ENCODE assay signal across 15 cellular contexts in the genomic region with DNA sequence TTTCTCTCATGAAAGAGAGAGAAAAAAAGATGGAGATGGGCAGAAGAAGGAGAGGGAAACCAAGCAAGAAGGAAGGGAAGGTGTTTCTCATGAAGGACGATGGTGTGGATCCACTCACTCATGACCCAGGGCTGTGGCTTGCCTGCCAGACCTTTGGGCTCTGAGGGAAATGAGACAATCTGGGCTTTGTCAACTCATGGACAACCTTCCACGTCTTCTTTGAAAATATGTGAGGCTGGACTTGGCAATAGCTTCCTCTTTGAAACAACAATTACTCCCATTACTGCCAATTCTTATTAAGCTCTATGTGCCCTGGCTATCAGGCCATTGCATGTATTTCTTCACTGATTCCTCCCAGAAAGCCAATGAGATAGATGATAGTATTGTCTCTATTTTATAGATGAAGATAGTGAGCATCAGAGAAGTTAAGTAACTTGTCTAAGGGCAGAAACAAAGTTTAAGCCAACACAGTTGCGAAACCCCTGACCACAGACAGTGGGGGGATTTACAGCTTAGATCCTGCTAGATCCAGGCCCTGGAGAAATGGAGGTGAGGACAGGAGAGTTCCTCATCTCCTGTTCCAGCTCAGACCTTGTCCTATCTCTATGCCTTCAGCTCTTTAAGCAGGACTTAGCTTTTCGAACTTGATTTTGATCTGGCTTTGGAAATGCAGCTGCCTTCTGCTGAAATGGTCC.
DNase-seq lines count a peak whose midpoint lies in the region; TF ChIP-seq lines count a peak whose summit lies in the region.
"Had no signal": no experiment of that assay in that cellular context is flagged by ENCODE, and none has a peak within 500 bp of the region (broad histone marks: within the 10 kb centered on the region; RNA-seq: fewer than 3 reads in every experiment).

No MANE protein-coding gene starts in this region.

- no peaks in the 10 kb centered on the region for H3K79me2 ChIP-seq in Loucy (ENCODE audit: insufficient read depth, low read length)

- DNase-seq in CD1c-positive myeloid dendritic cell (ENCODE audit: extremely low spot score) (peak; percentile 40), choroid plexus epithelial cell (ENCODE audit: low read depth) (peak; percentile 69), mesenchymal stem cell (peak; percentile 12), activated gamma-delta T cell treated with Interleukin-2 at 50 U/mL for 16 hours (no peak), HUDEP-2 (lab: John Stamatoyannopoulos, UW; ENCODE audit: unreplicated experiment in 76 of 76) (no peak), DMS153 (lab: John Stamatoyannopoulos, UW) (no peak)
- DNase-seq in activated naive CD4-positive, alpha-beta T cell treated with anti-CD3 and anti-CD28 coated beads, Interleukin-2, amount 10 ng/mL, durations not matched to agents 7 days and 5 days = no peak
- DNase-seq: activated gamma-delta T cell, colonic mucosa, left ventricle myocardium superior, NCI-H2029, NCI-H524 treated with DMSO at 0.1 percent for 48 hours had no signal

- H3K4ac ChIP-seq in mesenchymal stem cell (ENCODE audit: low read depth in 1 of 2, low read length in 2 of 2) = no peak overlapping the region

- no peak overlapping the region for H2BK12ac ChIP-seq in mesenchymal stem cell (ENCODE audit: low read length in 2 of 2)

- H4K91ac ChIP-seq in mesenchymal stem cell (ENCODE audit: low read length) = no peak overlapping the region

- no peak overlapping the region for H2BK15ac ChIP-seq in mesenchymal stem cell (ENCODE audit: low read depth, poor library complexity, severe bottlenecking)

- H3K79me1 ChIP-seq in mesenchymal stem cell (replicated peaks; ENCODE audit: low read length, poor library complexity, severe bottlenecking) = no peaks in the 10 kb centered on the region

- no peaks in the 10 kb centered on the region for H3K9me3 Mint-ChIP-seq in activated naive CD4-positive, alpha-beta T cell treated with anti-CD3 and anti-CD28 coated beads, Interleukin-2, amount 10 ng/mL, durations not matched to agents 7 days and 5 days

- peaks cover 13% of the 10 kb centered on the region for H3K27me3 Mint-ChIP-seq in activated naive CD4-positive, alpha-beta T cell treated with anti-CD3 and anti-CD28 coated beads, Interleukin-2, amount 10 ng/mL, durations not matched to agents 7 days and 5 days

- H3K4me3 Mint-ChIP-seq in activated naive CD4-positive, alpha-beta T cell treated with anti-CD3 and anti-CD28 coated beads, Interleukin-2, amount 10 ng/mL, durations not matched to agents 7 days and 5 days = no peak overlapping the region
- H3K4me3 Mint-ChIP-seq: WTC11 had no signal

- H3K9ac ChIP-seq in Loucy (ENCODE audit: low read depth, low read length, poor library complexity, severe bottlenecking) = no peak overlapping the region
- H3K9ac ChIP-seq in mesenchymal stem cell (ENCODE audit: low read length) = no peak overlapping the region

- peaks cover 66% of the 10 kb centered on the region for H3K4me1 ChIP-seq in Loucy (ENCODE audit: insufficient read depth, low read length, poor library complexity, severe bottlenecking)
- H3K4me1 ChIP-seq in mesenchymal stem cell (ENCODE audit: control insufficient read depth, insufficient read depth, low read depth, low read length) = peaks cover 6% of the 10 kb centered on the region

- no peak overlapping the region for H3K23ac ChIP-seq in mesenchymal stem cell (ENCODE audit: low read length in 2 of 2)

- CTCF ChIA-PET in activated naive CD4-positive, alpha-beta T cell treated with anti-CD3 and anti-CD28 coated beads, Interleukin-2, amount 10 ng/mL, durations not matched to agents 7 days and 5 days (lab: Charles Lee) = no interaction called here

- H4K8ac ChIP-seq in mesenchymal stem cell (ENCODE audit: low read length) = no peak overlapping the region

- H3K4me3 ChIP-seq in Loucy (ENCODE audit: low read length, poor library complexity, severe bottlenecking) (no peak overlapping the region), choroid plexus epithelial cell (ENCODE audit: low read depth, low read length) (no peak overlapping the region), mesenchymal stem cell (ENCODE audit: insufficient read depth in 1 of 2, low read depth in 1 of 2, low read length in 2 of 2) (no peak overlapping the region)
- H3K4me3 ChIP-seq: colonic mucosa, suprapubic skin had no signal

- no peaks in the 10 kb centered on the region for H3K9me2 ChIP-seq in Loucy (replicated peaks; ENCODE audit: low read depth, low read length)

- no peaks in the 10 kb centered on the region for H3K4me1 Mint-ChIP-seq in activated naive CD4-positive, alpha-beta T cell treated with anti-CD3 and anti-CD28 coated beads, Interleukin-2, amount 10 ng/mL, durations not matched to agents 7 days and 5 days

- H3K27ac Mint-ChIP-seq in activated naive CD4-positive, alpha-beta T cell treated with anti-CD3 and anti-CD28 coated beads, Interleukin-2, amount 10 ng/mL, durations not matched to agents 7 days and 5 days = no peak overlapping the region

- TF ChIP-seq CTCF in Loucy (conservative IDR thresholded peaks at IDR 0.05; ENCODE audit: low read length) (no peak), choroid plexus epithelial cell (conservative IDR thresholded peaks at IDR 0.05; ENCODE audit: low read depth, low read length) (no peak)

- 88% methylated on average over 4 of the region's 4 CpGs for WGBS in mesenchymal stem cell

- no peak overlapping the region for H3K14ac ChIP-seq in mesenchymal stem cell (ENCODE audit: low read length in 2 of 2)

- H3K9me3 ChIP-seq in Loucy (ENCODE audit: insufficient read depth, low read depth, low read length) (no peaks in the 10 kb centered on the region), mesenchymal stem cell (ENCODE audit: control insufficient read depth, low read length) (no peaks in the 10 kb centered on the region)
- H3K9me3 ChIP-seq: colonic mucosa, suprapubic skin had no signal

- H2BK120ac ChIP-seq in mesenchymal stem cell (ENCODE audit: low read depth, low read length) = no peak overlapping the region

- no peak overlapping the region for H3K27ac ChIP-seq in mesenchymal stem cell (ENCODE audit: low read length, poor library complexity, severe bottlenecking)
- H3K27ac ChIP-seq: colonic mucosa, suprapubic skin had no signal

- H2AFZ ChIP-seq in Loucy (ENCODE audit: low read length) = 0 out of 2 replicates have a peak overlapping the region, but pooled peaks have one; percentile 63
- no peak overlapping the region for H2AFZ ChIP-seq in mesenchymal stem cell (ENCODE audit: low read depth, low read length)

- no peak overlapping the region for H2BK5ac ChIP-seq in mesenchymal stem cell (ENCODE audit: low read depth, low read length, poor library complexity, severe bottlenecking)

- H3K27me3 ChIP-seq in Loucy (ENCODE audit: insufficient read depth, low read length, poor library complexity, severe bottlenecking) (no peaks in the 10 kb centered on the region), mesenchymal stem cell (ENCODE audit: control insufficient read depth in 1 of 2, insufficient read depth in 1 of 2, low read length in 2 of 2) (peaks cover 3% of the 10 kb centered on the region in 2 experiments)
- H3K27me3 ChIP-seq: colonic mucosa, suprapubic skin had no signal

- H3K4me2 ChIP-seq in Loucy (ENCODE audit: low read depth, low read length, poor library complexity, severe bottlenecking) (no peak overlapping the region), mesenchymal stem cell (ENCODE audit: low read length, poor library complexity, severe bottlenecking) (no peak overlapping the region)

- H3F3A ChIP-seq in Loucy (ENCODE audit: low read depth) = peaks cover 5% of the 10 kb centered on the region; the same call in 1 of the 2 replicates

- no peak overlapping the region for H3K18ac ChIP-seq in mesenchymal stem cell (ENCODE audit: low read depth in 1 of 2, low read length in 2 of 2)

- no peaks in the 10 kb centered on the region for H4K20me1 ChIP-seq in Loucy (ENCODE audit: insufficient read depth, low read length, poor library complexity, severe bottlenecking)

- H3K36me3 ChIP-seq in Loucy (ENCODE audit: insufficient read depth, low read length) (no peaks in the 10 kb centered on the region), mesenchymal stem cell (ENCODE audit: control insufficient read depth in 1 of 2, insufficient read depth in 2 of 2, low read depth in 1 of 2, low read length in 2 of 2) (no peaks in the 10 kb centered on the region)
- H3K36me3 ChIP-seq: colonic mucosa, suprapubic skin had no signal

- H2AK5ac ChIP-seq in mesenchymal stem cell (ENCODE audit: low read length, severe bottlenecking) = no peak overlapping the region

- H3K36me3 Mint-ChIP-seq in activated naive CD4-positive, alpha-beta T cell treated with anti-CD3 and anti-CD28 coated beads, Interleukin-2, amount 10 ng/mL, durations not matched to agents 7 days and 5 days = no peaks in the 10 kb centered on the region
- H3K36me3 Mint-ChIP-seq: WTC11 had no signal

Comparison
In these comparisons a context has a peak if more than half of its experiments do, and no peak if none do; other contexts are left out.
1. DNase-seq: peak in CD1c-positive myeloid dendritic cell (single experiment), choroid plexus epithelial cell (single experiment) and mesenchymal stem cell (single experiment); none in activated naive CD4-positive, alpha-beta T cell treated with anti-CD3 and anti-CD28 coated beads, Interleukin-2, amount 10 ng/mL, durations not matched to agents 7 days and 5 days (single experiment), activated gamma-delta T cell treated with Interleukin-2 at 50 U/mL for 16 hours (single experiment), HUDEP-2 (0 of 76) and DMS153 (single experiment).